ENCODE assay signal across 1 cellular context in genomic region chr17:48998557-48999440, GRCh38.
TF ChIP-seq lines count a peak whose summit lies in the region.

No MANE protein-coding gene starts in this region.

TF ChIP-seq in HEK293, 187 proteins besides CTCF, POLR2A, EP300 and RAD21 (continued from another document and continues in another):
- TF ChIP-seq, protein P1, sequence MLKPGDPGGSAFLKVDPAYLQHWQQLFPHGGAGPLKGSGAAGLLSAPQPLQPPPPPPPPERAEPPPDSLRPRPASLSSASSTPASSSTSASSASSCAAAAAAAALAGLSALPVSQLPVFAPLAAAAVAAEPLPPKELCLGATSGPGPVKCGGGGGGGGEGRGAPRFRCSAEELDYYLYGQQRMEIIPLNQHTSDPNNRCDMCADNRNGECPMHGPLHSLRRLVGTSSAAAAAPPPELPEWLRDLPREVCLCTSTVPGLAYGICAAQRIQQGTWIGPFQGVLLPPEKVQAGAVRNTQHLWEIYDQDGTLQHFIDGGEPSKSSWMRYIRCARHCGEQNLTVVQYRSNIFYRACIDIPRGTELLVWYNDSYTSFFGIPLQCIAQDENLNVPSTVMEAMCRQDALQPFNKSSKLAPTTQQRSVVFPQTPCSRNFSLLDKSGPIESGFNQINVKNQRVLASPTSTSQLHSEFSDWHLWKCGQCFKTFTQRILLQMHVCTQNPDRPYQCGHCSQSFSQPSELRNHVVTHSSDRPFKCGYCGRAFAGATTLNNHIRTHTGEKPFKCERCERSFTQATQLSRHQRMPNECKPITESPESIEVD (tag by site-specific recombination; IDR thresholded peaks at IDR 0.05), result no peak
- TF ChIP-seq KLF16 (tag by site-specific recombination; IDR thresholded peaks at IDR 0.05), result peak; percentile 61; the same call in 1 of the 2 replicates
- no peak for TF ChIP-seq ZFP37 (tag by site-specific recombination; IDR thresholded peaks at IDR 0.05)
- TF ChIP-seq, protein P2, sequence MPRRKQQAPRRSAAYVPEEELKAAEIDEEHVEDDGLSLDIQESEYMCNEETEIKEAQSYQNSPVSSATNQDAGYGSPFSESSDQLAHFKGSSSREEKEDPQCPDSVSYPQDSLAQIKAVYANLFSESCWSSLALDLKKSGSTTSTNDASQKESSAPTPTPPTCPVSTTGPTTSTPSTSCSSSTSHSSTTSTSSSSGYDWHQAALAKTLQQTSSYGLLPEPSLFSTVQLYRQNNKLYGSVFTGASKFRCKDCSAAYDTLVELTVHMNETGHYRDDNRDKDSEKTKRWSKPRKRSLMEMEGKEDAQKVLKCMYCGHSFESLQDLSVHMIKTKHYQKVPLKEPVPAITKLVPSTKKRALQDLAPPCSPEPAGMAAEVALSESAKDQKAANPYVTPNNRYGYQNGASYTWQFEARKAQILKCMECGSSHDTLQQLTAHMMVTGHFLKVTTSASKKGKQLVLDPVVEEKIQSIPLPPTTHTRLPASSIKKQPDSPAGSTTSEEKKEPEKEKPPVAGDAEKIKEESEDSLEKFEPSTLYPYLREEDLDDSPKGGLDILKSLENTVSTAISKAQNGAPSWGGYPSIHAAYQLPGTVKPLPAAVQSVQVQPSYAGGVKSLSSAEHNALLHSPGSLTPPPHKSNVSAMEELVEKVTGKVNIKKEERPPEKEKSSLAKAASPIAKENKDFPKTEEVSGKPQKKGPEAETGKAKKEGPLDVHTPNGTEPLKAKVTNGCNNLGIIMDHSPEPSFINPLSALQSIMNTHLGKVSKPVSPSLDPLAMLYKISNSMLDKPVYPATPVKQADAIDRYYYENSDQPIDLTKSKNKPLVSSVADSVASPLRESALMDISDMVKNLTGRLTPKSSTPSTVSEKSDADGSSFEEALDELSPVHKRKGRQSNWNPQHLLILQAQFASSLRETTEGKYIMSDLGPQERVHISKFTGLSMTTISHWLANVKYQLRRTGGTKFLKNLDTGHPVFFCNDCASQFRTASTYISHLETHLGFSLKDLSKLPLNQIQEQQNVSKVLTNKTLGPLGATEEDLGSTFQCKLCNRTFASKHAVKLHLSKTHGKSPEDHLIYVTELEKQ (tag by site-specific recombination; IDR thresholded peaks at IDR 0.05; ENCODE audit: borderline replicate concordance), result no peak
- no peak for TF ChIP-seq ZNF138 (tag by site-specific recombination; IDR thresholded peaks at IDR 0.05; ENCODE audit: borderline replicate concordance)
- no peak for TF ChIP-seq HOXA7 (CRISPR knock-in tag; IDR thresholded peaks at IDR 0.05; ENCODE audit: borderline replicate concordance)
- TF ChIP-seq ZNF302 (tag by site-specific recombination; IDR thresholded peaks at IDR 0.05; ENCODE audit: low read depth), result no peak
- TF ChIP-seq ZNF114 (tag by site-specific recombination; IDR thresholded peaks at IDR 0.05), result no peak
- no peak for TF ChIP-seq ZNF426 (tag by site-specific recombination; IDR thresholded peaks at IDR 0.05)
- peak; percentile 30; the same call in 1 of the 2 replicates for TF ChIP-seq BCL11B (tag by site-specific recombination; IDR thresholded peaks at IDR 0.05; ENCODE audit: low read depth)
- no peak for TF ChIP-seq ZNF174 (tag by site-specific recombination; IDR thresholded peaks at IDR 0.05)
- no peak for TF ChIP-seq ZBTB7A (tag by site-specific recombination; IDR thresholded peaks at IDR 0.05; ENCODE audit: low read depth)
- no peak for TF ChIP-seq MYNN (tag by site-specific recombination; IDR thresholded peaks at IDR 0.05; ENCODE audit: borderline replicate concordance)
- no peak for TF ChIP-seq ZNF529 (tag by site-specific recombination; IDR thresholded peaks at IDR 0.05; ENCODE audit: insufficient replicate concordance)
- no peak for TF ChIP-seq ZNF660 (tag by site-specific recombination; IDR thresholded peaks at IDR 0.05)
- TF ChIP-seq ZXDB (tag by site-specific recombination; IDR thresholded peaks at IDR 0.05), result 0 out of 2 replicates have a peak, but pooled peaks have one; percentile 15
- no peak for TF ChIP-seq ZNF133 (tag by site-specific recombination; IDR thresholded peaks at IDR 0.05)
- no peak for TF ChIP-seq ZNF157 (tag by site-specific recombination; IDR thresholded peaks at IDR 0.05)
- peak; percentile 64; the same call in 1 of the 2 replicates for TF ChIP-seq IKZF3 (tag by site-specific recombination; IDR thresholded peaks at IDR 0.05)
- no peak for TF ChIP-seq ZNF404 (tag by site-specific recombination; IDR thresholded peaks at IDR 0.05)
- TF ChIP-seq ZNF792 (tag by site-specific recombination; IDR thresholded peaks at IDR 0.05), result no peak
- TF ChIP-seq ZNF239 (tag by site-specific recombination; IDR thresholded peaks at IDR 0.05), result no peak
- no peak for TF ChIP-seq ZNF292 (tag by site-specific recombination; IDR thresholded peaks at IDR 0.05; ENCODE audit: borderline replicate concordance, low read depth)
- TF ChIP-seq ZBTB11 (tag by site-specific recombination; conservative IDR thresholded peaks at IDR 0.05; ENCODE audit: low read depth), result 0 out of 2 replicates have a peak, but pooled peaks have one; percentile 14
- no peak for TF ChIP-seq ZEB2 (tag by site-specific recombination; IDR thresholded peaks at IDR 0.05)
- no peak for TF ChIP-seq ZNF747 (tag by site-specific recombination; IDR thresholded peaks at IDR 0.05)
- TF ChIP-seq ZNF600 (tag by site-specific recombination; IDR thresholded peaks at IDR 0.05), result 0 out of 2 replicates have a peak, but pooled peaks have one; percentile 10
- TF ChIP-seq, protein P3, sequence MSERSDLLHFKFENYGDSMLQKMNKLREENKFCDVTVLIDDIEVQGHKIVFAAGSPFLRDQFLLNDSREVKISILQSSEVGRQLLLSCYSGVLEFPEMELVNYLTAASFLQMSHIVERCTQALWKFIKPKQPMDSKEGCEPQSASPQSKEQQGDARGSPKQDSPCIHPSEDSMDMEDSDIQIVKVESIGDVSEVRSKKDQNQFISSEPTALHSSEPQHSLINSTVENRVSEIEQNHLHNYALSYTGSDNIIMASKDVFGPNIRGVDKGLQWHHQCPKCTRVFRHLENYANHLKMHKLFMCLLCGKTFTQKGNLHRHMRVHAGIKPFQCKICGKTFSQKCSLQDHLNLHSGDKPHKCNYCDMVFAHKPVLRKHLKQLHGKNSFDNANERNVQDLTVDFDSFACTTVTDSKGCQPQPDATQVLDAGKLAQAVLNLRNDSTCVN (tag by site-specific recombination; optimal IDR thresholded peaks at IDR 0.05), result no peak
- TF ChIP-seq GLI2 (tag by site-specific recombination; IDR thresholded peaks at IDR 0.05; ENCODE audit: borderline replicate concordance, low read depth), result no peak
- TF ChIP-seq ZNF629 (tag by site-specific recombination; IDR thresholded peaks at IDR 0.05), result no peak
- no peak for TF ChIP-seq OSR2 (tag by site-specific recombination; IDR thresholded peaks at IDR 0.05)
- TF ChIP-seq, protein P4, sequence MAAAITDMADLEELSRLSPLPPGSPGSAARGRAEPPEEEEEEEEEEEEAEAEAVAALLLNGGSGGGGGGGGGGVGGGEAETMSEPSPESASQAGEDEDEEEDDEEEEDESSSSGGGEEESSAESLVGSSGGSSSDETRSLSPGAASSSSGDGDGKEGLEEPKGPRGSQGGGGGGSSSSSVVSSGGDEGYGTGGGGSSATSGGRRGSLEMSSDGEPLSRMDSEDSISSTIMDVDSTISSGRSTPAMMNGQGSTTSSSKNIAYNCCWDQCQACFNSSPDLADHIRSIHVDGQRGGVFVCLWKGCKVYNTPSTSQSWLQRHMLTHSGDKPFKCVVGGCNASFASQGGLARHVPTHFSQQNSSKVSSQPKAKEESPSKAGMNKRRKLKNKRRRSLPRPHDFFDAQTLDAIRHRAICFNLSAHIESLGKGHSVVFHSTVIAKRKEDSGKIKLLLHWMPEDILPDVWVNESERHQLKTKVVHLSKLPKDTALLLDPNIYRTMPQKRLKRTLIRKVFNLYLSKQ (tag by site-specific recombination; IDR thresholded peaks at IDR 0.05; ENCODE audit: borderline replicate concordance), result no peak
- no peak for TF ChIP-seq ZNF48 (tag by site-specific recombination; IDR thresholded peaks at IDR 0.05)
- TF ChIP-seq ZSCAN30 (tag by site-specific recombination; IDR thresholded peaks at IDR 0.05), result no peak
- no peak for TF ChIP-seq ZNF26 (tag by site-specific recombination; IDR thresholded peaks at IDR 0.05)
- TF ChIP-seq FEZF1 (tag by site-specific recombination; IDR thresholded peaks at IDR 0.05), result no peak
- no peak for TF ChIP-seq ZNF596 (tag by site-specific recombination; IDR thresholded peaks at IDR 0.05)
- TF ChIP-seq GLIS1 (tag by site-specific recombination; IDR thresholded peaks at IDR 0.05), result no peak
- TF ChIP-seq ZNF530 (tag by site-specific recombination; IDR thresholded peaks at IDR 0.05; ENCODE audit: low read depth), result no peak
- no peak for TF ChIP-seq ZNF544 (tag by site-specific recombination; IDR thresholded peaks at IDR 0.05)
- TF ChIP-seq BCL11A (tag by site-specific recombination; IDR thresholded peaks at IDR 0.05; ENCODE audit: low read depth), result no peak
- TF ChIP-seq ZNF335 (tag by site-specific recombination; conservative IDR thresholded peaks at IDR 0.05), result no peak; the same call in 1 of the 2 replicates
- no peak for TF ChIP-seq KLF10 (tag by site-specific recombination; IDR thresholded peaks at IDR 0.05)
- TF ChIP-seq ZNF211 (tag by site-specific recombination; IDR thresholded peaks at IDR 0.05; ENCODE audit: low read depth), result no peak
- TF ChIP-seq EGR2 (tag by site-specific recombination; IDR thresholded peaks at IDR 0.05; ENCODE audit: low read depth), result peak; percentile 40; the same call in 1 of the 2 replicates
- no peak for TF ChIP-seq GLIS2 (tag by site-specific recombination; IDR thresholded peaks at IDR 0.05)
- no peak for TF ChIP-seq ZNF274 (IDR thresholded peaks at IDR 0.05; ENCODE audit: low read length)
- TF ChIP-seq ZNF274 (tag by site-specific recombination; IDR thresholded peaks at IDR 0.05; ENCODE audit: borderline replicate concordance), result no peak
- peak; percentile 7; the same call in 1 of the 2 replicates for TF ChIP-seq ZBTB20 (tag by site-specific recombination; IDR thresholded peaks at IDR 0.05)
- no peak for TF ChIP-seq ZNF140 (tag by site-specific recombination; IDR thresholded peaks at IDR 0.05)
- no peak for TF ChIP-seq ZNF707 (tag by site-specific recombination; IDR thresholded peaks at IDR 0.05)
- TF ChIP-seq ZFP69B (tag by site-specific recombination; IDR thresholded peaks at IDR 0.05), result peak; percentile 67; the same call in 1 of the 2 replicates
- TF ChIP-seq ZNF155 (tag by site-specific recombination; IDR thresholded peaks at IDR 0.05), result no peak
- no peak for TF ChIP-seq ZNF18 (tag by site-specific recombination; IDR thresholded peaks at IDR 0.05)
- TF ChIP-seq ZFHX2 (tag by site-specific recombination; conservative IDR thresholded peaks at IDR 0.05), result peak; percentile 71
- no peak for TF ChIP-seq ZNF132 (tag by site-specific recombination; IDR thresholded peaks at IDR 0.05; ENCODE audit: borderline replicate concordance)
- TF ChIP-seq ZBTB17 (tag by site-specific recombination; IDR thresholded peaks at IDR 0.05), result peak; percentile 64
